Comparison of ENCODE assay signal across 8 cellular contexts in genomic region chr9:21558627-21559401, GRCh38.
A peak's percentile ranks its signal among the peaks of the same experiment; 100 is the strongest.
DNase-seq lines count a peak whose midpoint lies in the region; ATAC-seq lines count a peak whose summit lies in the region.

No MANE protein-coding gene starts in this region.

- DNase-seq in activated CD8-positive, alpha-beta memory T cell treated with anti-CD3 and anti-CD28 coated beads, Interleukin-2, amount 50 U/mL, for 48 hours = peak; percentile 57
- no peak for DNase-seq in activated CD8-positive, alpha-beta memory T cell treated with anti-CD3 and anti-CD28 coated beads, Interleukin-2, amount 50 U/mL, for 4 hours
- no peak for DNase-seq in immature natural killer cell
- DNase-seq in stimulated activated naive B cell treated with anti-CD40 and anti-IgM and Interleukin-4, amounts not matched to agents 10 μg/mL and 1 μg/mL and 100 μg/mL, for 72 hours = no peak
- no peak for DNase-seq in NCI-H510A treated with DMSO at 0.1 percent for 48 hours (lab: John Stamatoyannopoulos, UW)
- DNase-seq in Karpas-422 = no peak

- no peaks in the 10 kb centered on the region for H3K27me3 ChIP-seq in Karpas-422 (ENCODE audit: low read length)

- peaks cover 45% of the 10 kb centered on the region for H3K4me1 Mint-ChIP-seq in activated naive CD8-positive, alpha-beta T cell (ENCODE audit: low read depth)
- H3K4me1 Mint-ChIP-seq in immature natural killer cell = peaks cover 12 to 21% of the 10 kb centered on the region in 2 donors
- H3K4me1 Mint-ChIP-seq in stimulated activated naive B cell treated with anti-CD40 and anti-IgM and Interleukin-4, amounts not matched to agents 10 μg/mL and 1 μg/mL and 100 μg/mL, for 72 hours = peaks cover 6 to 16% of the 10 kb centered on the region in 2 donors

- H2AFZ ChIP-seq in Karpas-422 (ENCODE audit: low read length) = no peak overlapping the region

- peak overlapping the region; percentile 92 for H3K27ac Mint-ChIP-seq in activated naive CD8-positive, alpha-beta T cell
- no peak overlapping the region for H3K27ac Mint-ChIP-seq in immature natural killer cell
- H3K27ac Mint-ChIP-seq in stimulated activated naive B cell treated with anti-CD40 and anti-IgM and Interleukin-4, amounts not matched to agents 10 μg/mL and 1 μg/mL and 100 μg/mL, for 72 hours = no peak overlapping the region

- H3K27me3 Mint-ChIP-seq in activated naive CD8-positive, alpha-beta T cell = peaks cover 7% of the 10 kb centered on the region
- peaks cover 22 to 43% (median 23%) of the 10 kb centered on the region in 3 donors for H3K27me3 Mint-ChIP-seq in immature natural killer cell (ENCODE audit: low read depth in 3 of 3)
- peaks cover 27 to 36% of the 10 kb centered on the region in 2 donors for H3K27me3 Mint-ChIP-seq in stimulated activated naive B cell treated with anti-CD40 and anti-IgM and Interleukin-4, amounts not matched to agents 10 μg/mL and 1 μg/mL and 100 μg/mL, for 72 hours

- no peaks in the 10 kb centered on the region for H4K20me1 ChIP-seq in Karpas-422 (ENCODE audit: insufficient read depth, low read depth, low read length)

- no peak overlapping the region for H3K9ac ChIP-seq in Karpas-422 (ENCODE audit: low read length)

- H3K4me3 Mint-ChIP-seq in activated naive CD8-positive, alpha-beta T cell = peak overlapping the region; percentile 97
- H3K4me3 Mint-ChIP-seq in immature natural killer cell = peak overlapping the region; percentile 66 to 92 (median 85)
- H3K4me3 Mint-ChIP-seq in stimulated activated naive B cell treated with anti-CD40 and anti-IgM and Interleukin-4, amounts not matched to agents 10 μg/mL and 1 μg/mL and 100 μg/mL, for 72 hours = peak overlapping the region; percentile 75 to 83

- H3K36me3 ChIP-seq in Karpas-422 (ENCODE audit: insufficient read depth, low read length) = no peaks in the 10 kb centered on the region

- no peaks in the 10 kb centered on the region for H3K9me2 ChIP-seq in Karpas-422 (replicated peaks; ENCODE audit: insufficient read depth, low read length)

- no peaks in the 10 kb centered on the region for H3K9me3 Mint-ChIP-seq in activated naive CD8-positive, alpha-beta T cell (ENCODE audit: low read depth)
- H3K9me3 Mint-ChIP-seq in immature natural killer cell = peaks cover 0 to 2% (median 0%) of the 10 kb centered on the region in 6 donors
- H3K9me3 Mint-ChIP-seq in stimulated activated naive B cell treated with anti-CD40 and anti-IgM and Interleukin-4, amounts not matched to agents 10 μg/mL and 1 μg/mL and 100 μg/mL, for 72 hours = no peaks in the 10 kb centered on the region

- H3K4me2 ChIP-seq in Karpas-422 (ENCODE audit: low read depth, low read length, poor library complexity, severe bottlenecking) = no peak overlapping the region

- H3K4me3 ChIP-seq in Karpas-422 (ENCODE audit: low read length) = no peak overlapping the region

- no peak overlapping the region for H3K27ac ChIP-seq in Karpas-422 (ENCODE audit: low read length)

- H3K79me2 ChIP-seq in Karpas-422 (ENCODE audit: low read length) = no peaks in the 10 kb centered on the region

- peaks cover 2% of the 10 kb centered on the region for H3K36me3 Mint-ChIP-seq in activated naive CD8-positive, alpha-beta T cell
- H3K36me3 Mint-ChIP-seq in immature natural killer cell = no peaks in the 10 kb centered on the region
- H3K36me3 Mint-ChIP-seq in stimulated activated naive B cell treated with anti-CD40 and anti-IgM and Interleukin-4, amounts not matched to agents 10 μg/mL and 1 μg/mL and 100 μg/mL, for 72 hours = no peaks in the 10 kb centered on the region

- peak; percentile 20 for ATAC-seq in HG03135 (IDR thresholded peaks at IDR 0.05; ENCODE audit: unreplicated experiment)
- peak; percentile 14 to 16 for ATAC-seq in stimulated activated naive B cell treated with anti-CD40 and anti-IgM and Interleukin-4, amounts not matched to agents 10 μg/mL and 1 μg/mL and 100 μg/mL, for 72 hours (replicated peaks)

- no peaks in the 10 kb centered on the region for H3K4me1 ChIP-seq in Karpas-422 (ENCODE audit: low read length)

- H3K9me3 ChIP-seq in Karpas-422 (ENCODE audit: low read length) = no peaks in the 10 kb centered on the region
